Comparison of ENCODE assay signal across 17 cellular contexts in genomic region chr4:185896832-185897475, GRCh38.
DNase-seq lines count a peak whose midpoint lies in the region; ATAC-seq and TF ChIP-seq lines count a peak whose summit lies in the region.
"Had no signal": no experiment of that assay in that cellular context is flagged by ENCODE, and none has a peak within 500 bp of the region (broad histone marks: within the 10 kb centered on the region; RNA-seq: fewer than 3 reads in every experiment).

No MANE protein-coding gene starts in this region.

- peaks cover 5% of the 10 kb centered on the region for H3K4me1 Mint-ChIP-seq in nephron progenitor cell
- no peaks in the 10 kb centered on the region for H3K4me1 Mint-ChIP-seq in activated CD4-positive, alpha-beta T cell treated with anti-CD3 and anti-CD28 coated beads, Interleukin-2, amount 10 ng/mL, durations not matched to agents 24 days and 14 days
- H3K4me1 Mint-ChIP-seq: nephron had no signal

- H3K9me3 ChIP-seq in colonic mucosa: no peaks in the 10 kb centered on the region
- H3K9me3 ChIP-seq: BE2C, Peyer's patch, right atrium auricular region had no signal

- ATAC-seq in GM18907 (IDR thresholded peaks at IDR 0.05; ENCODE audit: unreplicated experiment): peak; percentile 80
- peak; percentile 73 for ATAC-seq in HG02759 (IDR thresholded peaks at IDR 0.05; ENCODE audit: unreplicated experiment)
- ATAC-seq in GM19324 (IDR thresholded peaks at IDR 0.05; ENCODE audit: low FRiP score, unreplicated experiment): no peak
- no peak for ATAC-seq in HG02610 (IDR thresholded peaks at IDR 0.05; ENCODE audit: unreplicated experiment)

- no peak overlapping the region for H3K4me3 Mint-ChIP-seq in nephron progenitor cell
- no peak overlapping the region for H3K4me3 Mint-ChIP-seq in activated CD4-positive, alpha-beta T cell treated with anti-CD3 and anti-CD28 coated beads, Interleukin-2, amount 10 ng/mL, durations not matched to agents 24 days and 14 days
- H3K4me3 Mint-ChIP-seq: nephron; T-helper 1 cell treated with Interleukin-12 subunit alpha and Interleukin-12 subunit beta and Interleukin-4 antibody, amounts not matched to agents 30 μg/mL and 1 μg/mL, for 36 hours had no signal

- H3K9ac ChIP-seq in colonic mucosa (ENCODE audit: low read depth in 2 of 2, low read length in 2 of 2): no peak overlapping the region

- H3K4me3 ChIP-seq in colonic mucosa: no peak overlapping the region
- H3K4me3 ChIP-seq: Peyer's patch, right atrium auricular region had no signal

- no peak for TF ChIP-seq CTCF in nephron progenitor cell (IDR thresholded peaks at IDR 0.05)
- no peak for TF ChIP-seq CTCF in colonic mucosa (IDR thresholded peaks at IDR 0.05)

- no peaks in the 10 kb centered on the region for H3K36me3 ChIP-seq in colonic mucosa
- H3K36me3 ChIP-seq: BE2C, Peyer's patch, right atrium auricular region had no signal

- peaks cover 26% of the 10 kb centered on the region for H3K9me3 Mint-ChIP-seq in nephron progenitor cell
- no peaks in the 10 kb centered on the region for H3K9me3 Mint-ChIP-seq in activated CD4-positive, alpha-beta T cell treated with anti-CD3 and anti-CD28 coated beads, Interleukin-2, amount 10 ng/mL, durations not matched to agents 24 days and 14 days
- H3K9me3 Mint-ChIP-seq: T-helper 1 cell treated with Interleukin-12 subunit alpha and Interleukin-12 subunit beta and Interleukin-4 antibody, amounts not matched to agents 30 μg/mL and 1 μg/mL, for 36 hours had no signal

- H3K27ac ChIP-seq in colonic mucosa: no peak overlapping the region
- H3K27ac ChIP-seq: Peyer's patch, right atrium auricular region had no signal

- H3K27me3 ChIP-seq in colonic mucosa: no peaks in the 10 kb centered on the region
- H3K27me3 ChIP-seq: BE2C, Peyer's patch, right atrium auricular region had no signal

- peaks cover 8% of the 10 kb centered on the region for H3K36me3 Mint-ChIP-seq in nephron progenitor cell (ENCODE audit: low read depth)
- no peaks in the 10 kb centered on the region for H3K36me3 Mint-ChIP-seq in activated CD4-positive, alpha-beta T cell treated with anti-CD3 and anti-CD28 coated beads, Interleukin-2, amount 10 ng/mL, durations not matched to agents 24 days and 14 days (ENCODE audit: low read depth)

- H3K27ac Mint-ChIP-seq in nephron progenitor cell: peak overlapping the region; percentile 50
- no peak overlapping the region for H3K27ac Mint-ChIP-seq in activated CD4-positive, alpha-beta T cell treated with anti-CD3 and anti-CD28 coated beads, Interleukin-2, amount 10 ng/mL, durations not matched to agents 24 days and 14 days
- H3K27ac Mint-ChIP-seq: nephron; T-helper 1 cell treated with Interleukin-12 subunit alpha and Interleukin-12 subunit beta and Interleukin-4 antibody, amounts not matched to agents 30 μg/mL and 1 μg/mL, for 36 hours had no signal

- DNase-seq in Kasumi-1 (lab: John Stamatoyannopoulos, UW) (peak; percentile 87 to 88), nephron progenitor cell (no peak), colonic mucosa (no peak)
- DNase-seq in activated CD4-positive, alpha-beta T cell treated with anti-CD3 and anti-CD28 coated beads, Interleukin-2, amount 10 ng/mL, durations not matched to agents 24 days and 14 days: no peak
- DNase-seq: activated T-cell treated with anti-CD3 and anti-CD28 coated beads, Interleukin-2, amount 50 U/mL, for 1 hour; BE2C; DND-41; hypothalamus; NCI-H345; Peyer's patch had no signal

- H3K4me1 ChIP-seq in colonic mucosa: no peaks in the 10 kb centered on the region
- H3K4me1 ChIP-seq: BE2C, Peyer's patch, right atrium auricular region had no signal

- intact Hi-C loops in colonic mucosa (cut with DNase I): no loop called here
- intact Hi-C loops in activated CD4-positive, alpha-beta T cell treated with anti-CD3 and anti-CD28 coated beads, Interleukin-2, amount 10 ng/mL, durations not matched to agents 24 days and 14 days (cut with micrococcal nuclease): no loop called here

- peaks cover 4% of the 10 kb centered on the region for H3K27me3 Mint-ChIP-seq in nephron progenitor cell (ENCODE audit: low read depth, poor library complexity)
- no peaks in the 10 kb centered on the region for H3K27me3 Mint-ChIP-seq in activated CD4-positive, alpha-beta T cell treated with anti-CD3 and anti-CD28 coated beads, Interleukin-2, amount 10 ng/mL, durations not matched to agents 24 days and 14 days

Comparison
In these comparisons a context has a peak if more than half of its experiments do, and no peak if none do; other contexts are left out.
1. ATAC-seq: peak in GM18907 (single experiment) and HG02759 (single experiment); none in GM19324 (single experiment) and HG02610 (single experiment).
2. DNase-seq: peak in Kasumi-1 (2 of 2); none in nephron progenitor cell (single experiment), colonic mucosa (single experiment) and activated CD4-positive, alpha-beta T cell treated with anti-CD3 and anti-CD28 coated beads, Interleukin-2, amount 10 ng/mL, durations not matched to agents 24 days and 14 days (single experiment).